9 cellular contexts compared by ENCODE assay signal in the genomic region with DNA sequence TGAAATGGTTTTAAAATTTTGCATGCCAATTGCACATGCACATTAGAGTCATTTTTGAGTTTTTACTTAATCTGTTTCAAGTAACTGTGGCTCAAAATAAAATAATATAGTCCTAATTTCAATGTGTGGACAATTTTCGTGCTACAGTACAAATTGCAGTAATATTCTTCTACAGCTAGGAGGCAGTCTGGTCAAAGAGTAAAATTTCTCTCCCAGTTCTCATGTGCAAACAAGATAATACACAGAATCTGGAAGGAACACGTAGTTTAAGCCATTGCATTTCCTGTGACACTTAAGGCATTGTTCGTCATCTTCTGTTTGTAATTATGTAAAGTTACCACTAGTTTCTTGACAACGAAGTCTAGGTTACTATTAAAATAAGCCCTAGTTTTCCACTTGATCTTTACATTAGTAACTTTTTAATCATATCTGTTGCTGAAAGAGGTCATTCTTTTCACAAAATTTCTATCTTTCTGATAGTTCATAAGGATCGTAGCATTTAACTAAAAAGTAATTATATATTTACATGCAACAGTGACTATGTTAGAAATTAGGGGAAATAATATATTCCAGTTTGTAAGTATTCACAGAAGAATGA. TPM values are rescaled to one million over a fixed set of nuclear protein-coding genes. Genes with fewer than 3 reads are reported as not detected.
DNase-seq lines count a peak whose midpoint lies in the region; ATAC-seq and TF ChIP-seq lines count a peak whose summit lies in the region.
"Had no signal": no experiment of that assay in that cellular context is flagged by ENCODE, and none has a peak within 500 bp of the region (broad histone marks: within the 10 kb centered on the region; RNA-seq: fewer than 3 reads in every experiment).

No MANE protein-coding gene starts in this region.

- H3K9me3 ChIP-seq in Panc1 (ENCODE audit: control insufficient read depth, insufficient read depth, low read depth, low read length) (no peaks in the 10 kb centered on the region), MG63 (no peaks in the 10 kb centered on the region)

- CTCF ChIA-PET in Panc1 (lab: Charles Lee) = no interaction called here

- no peak overlapping the region for H3K27ac ChIP-seq in Panc1 (ENCODE audit: low read length)

- ATAC-seq in Panc1 = no peak
- ATAC-seq in effector memory CD8-positive, alpha-beta T cell (replicated peaks) = peak; percentile 87
- ATAC-seq in naive thymus-derived CD8-positive, alpha-beta T cell = peak; percentile 20 to 91
- no peak for ATAC-seq in GM19324 (IDR thresholded peaks at IDR 0.05; ENCODE audit: low FRiP score, unreplicated experiment)

- intact Hi-C loops in Panc1 (cut with micrococcal nuclease; ENCODE audit: unreplicated experiment) = loop anchor here (2.0 kb wide), 1 partner anchor 582 kb away; no protein-coding TSS in a partner anchor

- DNase-seq in AG09309 (ENCODE audit: low read depth) (peak; percentile 46), GM13976 (ENCODE audit: low spot score) (peak; percentile 50), HuH-7 (ENCODE audit: low spot score) (peak; percentile 27), Panc1 (ENCODE audit: low read depth, low spot score) (peak; percentile 10), MG63 (no peak)
- no peak for DNase-seq in effector memory CD8-positive, alpha-beta T cell
- peak in 4 of 10 donors; percentile 16 to 48 (median 35) for DNase-seq in naive thymus-derived CD8-positive, alpha-beta T cell

- in situ Hi-C loops in GM13976 (cut with MboI; ENCODE audit: low sequenced_read_pairs, unreplicated experiment) = no loop called here
- in situ Hi-C loops in Panc1 (cut with HindIII; ENCODE audit: low pct_unique_long_range_greater_than_20kb, low sequenced_read_pairs) = no loop called here

- H3K27me3 ChIP-seq in Panc1 (ENCODE audit: control insufficient read depth, insufficient read depth, low read length) (no peaks in the 10 kb centered on the region), MG63 (no peaks in the 10 kb centered on the region)

- no peak overlapping the region for H3K4me3 ChIP-seq in AG09309 (ENCODE audit: control insufficient read depth, low read depth, low read length)
- H3K4me3 ChIP-seq in Panc1 (ENCODE audit: low read depth in 2 of 2, low read length in 2 of 2) = no peak overlapping the region
- H3K4me3 ChIP-seq in MG63 = no peak overlapping the region

- no TSS peak for BruUV-seq in Panc1 (replicated peaks; lab: Mats Ljungman, UMichigan)

- no peaks in the 10 kb centered on the region for H3K27me3 Mint-ChIP-seq in effector memory CD8-positive, alpha-beta T cell
- H3K27me3 Mint-ChIP-seq in naive thymus-derived CD8-positive, alpha-beta T cell = no peaks in the 10 kb centered on the region
- H3K27me3 Mint-ChIP-seq: memory B cell had no signal

- H3K4me1 Mint-ChIP-seq in effector memory CD8-positive, alpha-beta T cell (ENCODE audit: low read depth in 2 of 2) = no peaks in the 10 kb centered on the region
- peaks cover 0 to 7% (median 6%) of the 10 kb centered on the region in 4 donors for H3K4me1 Mint-ChIP-seq in naive thymus-derived CD8-positive, alpha-beta T cell
- H3K4me1 Mint-ChIP-seq: memory B cell had no signal

- H3K4me1 ChIP-seq in Panc1 (ENCODE audit: control insufficient read depth, insufficient read depth, low read length) = no peaks in the 10 kb centered on the region

- TF ChIP-seq CTCF in AG09309 (IDR thresholded peaks at IDR 0.05; ENCODE audit: control insufficient read depth, insufficient read depth, low read depth, low read length, missing control alignments) (peak; percentile 69), GM13976 (IDR thresholded peaks at IDR 0.05; ENCODE audit: borderline replicate concordance, control extremely low read depth, extremely low read depth, insufficient read depth, missing control alignments) (peak; percentile 29), Panc1 (IDR thresholded peaks at IDR 0.05) (peak; percentile 73; the same call in 1 of the 2 replicates)

- H3K4me3 Mint-ChIP-seq in effector memory CD8-positive, alpha-beta T cell = no peak overlapping the region
- no peak overlapping the region for H3K4me3 Mint-ChIP-seq in naive thymus-derived CD8-positive, alpha-beta T cell
- H3K4me3 Mint-ChIP-seq: memory B cell had no signal

- POLR2A ChIA-PET in Panc1 (lab: Charles Lee) = no interaction called here
- POLR2A ChIA-PET in naive thymus-derived CD8-positive, alpha-beta T cell (lab: Charles Lee) = no interaction called here

- no peaks in the 10 kb centered on the region for H3K9me3 Mint-ChIP-seq in effector memory CD8-positive, alpha-beta T cell
- H3K9me3 Mint-ChIP-seq in naive thymus-derived CD8-positive, alpha-beta T cell = no peaks in the 10 kb centered on the region
- H3K9me3 Mint-ChIP-seq: memory B cell had no signal

- peaks cover 34% of the 10 kb centered on the region for H3K36me3 ChIP-seq in Panc1 (ENCODE audit: control insufficient read depth, insufficient read depth, low read length)
- H3K36me3 ChIP-seq in MG63 = peaks cover 48% of the 10 kb centered on the region

- peak overlapping the region; percentile 72 to 75 for H3K27ac Mint-ChIP-seq in effector memory CD8-positive, alpha-beta T cell
- H3K27ac Mint-ChIP-seq in naive thymus-derived CD8-positive, alpha-beta T cell = peak overlapping the region in 6 of 10 donors; percentile 11 to 66 (median 29)
- H3K27ac Mint-ChIP-seq: memory B cell had no signal

- H3K36me3 Mint-ChIP-seq in effector memory CD8-positive, alpha-beta T cell (ENCODE audit: insufficient read depth) = peaks cover 49% of the 10 kb centered on the region
- H3K36me3 Mint-ChIP-seq in naive thymus-derived CD8-positive, alpha-beta T cell = peaks cover 10 to 71% (median 19%) of the 10 kb centered on the region in 3 donors

RNA-seq across cellular contexts. Expression of a gene that starts 28.9 kb away (rescaled TPM):
- total RNA-seq in Panc1 (2021; ENCODE audit: unreplicated experiment) = 16.6 TPM
- 7.9 TPM for polyA plus RNA-seq in Panc1 (2012; ENCODE audit: insufficient read length)
- 10 to 100 TPM; 20.1 to 24.7 TPM for total RNA-seq in naive thymus-derived CD8-positive, alpha-beta T cell
- polyA plus RNA-seq in naive thymus-derived CD8-positive, alpha-beta T cell = 1 to 10 TPM; 6.7 to 8.3 (median 7.5) TPM
- 12.7 and 15.0 TPM in 2 replicates for total RNA-seq in MG63 (2014; rRNA removed; shearing (Covaris generic); ENCODE audit: low replicate concordance)

RNA-seq across cellular contexts. Expression of a gene that starts 29.5 kb away (rescaled TPM):
- total RNA-seq in Panc1 (2021; ENCODE audit: unreplicated experiment) = 115 TPM
- polyA plus RNA-seq in Panc1 (2012; ENCODE audit: insufficient read length) = 56.8 TPM
- 100 to 1,000 TPM; 139 to 149 TPM for total RNA-seq in naive thymus-derived CD8-positive, alpha-beta T cell
- polyA plus RNA-seq in naive thymus-derived CD8-positive, alpha-beta T cell = 10 to 100 TPM; 15.9 to 65.0 (median 31.2) TPM
- 23.2 and 40.3 TPM in 2 replicates for total RNA-seq in MG63 (2014; rRNA removed; shearing (Covaris generic); ENCODE audit: low replicate concordance)

RNA-seq across cellular contexts. Expression of a gene that starts 56.4 kb away (rescaled TPM):
- total RNA-seq in Panc1 (2021; ENCODE audit: unreplicated experiment) = not detected
- not detected for polyA plus RNA-seq in Panc1 (2012; ENCODE audit: insufficient read length)
- not detected for total RNA-seq in naive thymus-derived CD8-positive, alpha-beta T cell
- not detected for polyA plus RNA-seq in naive thymus-derived CD8-positive, alpha-beta T cell
- total RNA-seq in MG63 (2014; rRNA removed; shearing (Covaris generic); ENCODE audit: low replicate concordance) = not detected in 2 replicates

Comparison
In these comparisons a context has a peak if more than half of its experiments do, and no peak if none do; other contexts are left out.
1. DNase-seq: peak in AG09309 (single experiment), GM13976 (single experiment), HuH-7 (single experiment) and Panc1 (single experiment); none in effector memory CD8-positive, alpha-beta T cell (0 of 3) and MG63 (single experiment).
2. ATAC-seq: peak in effector memory CD8-positive, alpha-beta T cell (single experiment) and naive thymus-derived CD8-positive, alpha-beta T cell (2 of 2); none in Panc1 (single experiment) and GM19324 (single experiment).
3. Peak in every context shown above with its lines, with median percentiles within 50 percentile points of each other: CTCF ChIP-seq.